1 cellular context compared by ENCODE assay signal in genomic region chr3:113626513-113627371, GRCh38.
TF ChIP-seq lines count a peak whose summit lies in the region.

No MANE protein-coding gene starts in this region.

TF ChIP-seq in H1, 55 proteins besides CTCF, POLR2A, EP300 and RAD21 (continued from another document):
- TF ChIP-seq CHD7 (IDR thresholded peaks at IDR 0.05; ENCODE audit: insufficient replicate concordance, low read length) = no peak
- no peak for TF ChIP-seq TCF12 (IDR thresholded peaks at IDR 0.05; ENCODE audit: low read depth, low read length)
- no peak for TF ChIP-seq E2F6 (IDR thresholded peaks at IDR 0.05)
- no peak for TF ChIP-seq HDAC6 (IDR thresholded peaks at IDR 0.05; ENCODE audit: low read depth, low read length)
- no peak for TF ChIP-seq RXRA (IDR thresholded peaks at IDR 0.05; ENCODE audit: insufficient read depth, low read depth, low read length)
